ENCODE assay signal across 2 cellular contexts in the genomic region with DNA sequence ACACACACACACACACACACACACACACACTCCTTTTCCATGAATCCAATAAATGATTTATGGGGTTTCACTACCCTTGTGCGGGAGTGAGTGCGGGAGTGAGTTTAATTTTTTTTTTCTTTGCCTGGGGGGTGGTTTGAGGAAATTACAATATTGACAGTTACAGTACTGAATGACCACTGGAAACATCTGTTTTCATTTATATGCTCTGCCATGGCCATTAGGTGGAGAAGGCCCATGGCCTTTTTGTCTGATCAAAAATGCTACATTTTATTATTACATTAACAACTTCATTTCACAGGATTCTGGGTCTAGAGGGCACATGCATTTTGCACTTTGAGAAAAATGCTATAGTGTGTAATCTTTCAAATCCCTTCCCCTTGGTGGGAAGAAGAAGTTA.
TF ChIP-seq lines count a peak whose summit lies in the region.

No MANE protein-coding gene starts in this region.

TF ChIP-seq in GM23338, 12 proteins besides CTCF, POLR2A, EP300 and RAD21 (continued from another document):
- TF ChIP-seq, protein P1, sequence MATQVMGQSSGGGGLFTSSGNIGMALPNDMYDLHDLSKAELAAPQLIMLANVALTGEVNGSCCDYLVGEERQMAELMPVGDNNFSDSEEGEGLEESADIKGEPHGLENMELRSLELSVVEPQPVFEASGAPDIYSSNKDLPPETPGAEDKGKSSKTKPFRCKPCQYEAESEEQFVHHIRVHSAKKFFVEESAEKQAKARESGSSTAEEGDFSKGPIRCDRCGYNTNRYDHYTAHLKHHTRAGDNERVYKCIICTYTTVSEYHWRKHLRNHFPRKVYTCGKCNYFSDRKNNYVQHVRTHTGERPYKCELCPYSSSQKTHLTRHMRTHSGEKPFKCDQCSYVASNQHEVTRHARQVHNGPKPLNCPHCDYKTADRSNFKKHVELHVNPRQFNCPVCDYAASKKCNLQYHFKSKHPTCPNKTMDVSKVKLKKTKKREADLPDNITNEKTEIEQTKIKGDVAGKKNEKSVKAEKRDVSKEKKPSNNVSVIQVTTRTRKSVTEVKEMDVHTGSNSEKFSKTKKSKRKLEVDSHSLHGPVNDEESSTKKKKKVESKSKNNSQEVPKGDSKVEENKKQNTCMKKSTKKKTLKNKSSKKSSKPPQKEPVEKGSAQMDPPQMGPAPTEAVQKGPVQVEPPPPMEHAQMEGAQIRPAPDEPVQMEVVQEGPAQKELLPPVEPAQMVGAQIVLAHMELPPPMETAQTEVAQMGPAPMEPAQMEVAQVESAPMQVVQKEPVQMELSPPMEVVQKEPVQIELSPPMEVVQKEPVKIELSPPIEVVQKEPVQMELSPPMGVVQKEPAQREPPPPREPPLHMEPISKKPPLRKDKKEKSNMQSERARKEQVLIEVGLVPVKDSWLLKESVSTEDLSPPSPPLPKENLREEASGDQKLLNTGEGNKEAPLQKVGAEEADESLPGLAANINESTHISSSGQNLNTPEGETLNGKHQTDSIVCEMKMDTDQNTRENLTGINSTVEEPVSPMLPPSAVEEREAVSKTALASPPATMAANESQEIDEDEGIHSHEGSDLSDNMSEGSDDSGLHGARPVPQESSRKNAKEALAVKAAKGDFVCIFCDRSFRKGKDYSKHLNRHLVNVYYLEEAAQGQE (IDR thresholded peaks at IDR 0.05; ENCODE audit: unreplicated experiment) = no peak
- no peak for TF ChIP-seq ZNF331 (CRISPR knock-in tag; IDR thresholded peaks at IDR 0.05; ENCODE audit: low read depth)
- TF ChIP-seq CREB1 (CRISPR knock-in tag; IDR thresholded peaks at IDR 0.05; ENCODE audit: low read depth) = no peak
- TF ChIP-seq, protein P2, sequence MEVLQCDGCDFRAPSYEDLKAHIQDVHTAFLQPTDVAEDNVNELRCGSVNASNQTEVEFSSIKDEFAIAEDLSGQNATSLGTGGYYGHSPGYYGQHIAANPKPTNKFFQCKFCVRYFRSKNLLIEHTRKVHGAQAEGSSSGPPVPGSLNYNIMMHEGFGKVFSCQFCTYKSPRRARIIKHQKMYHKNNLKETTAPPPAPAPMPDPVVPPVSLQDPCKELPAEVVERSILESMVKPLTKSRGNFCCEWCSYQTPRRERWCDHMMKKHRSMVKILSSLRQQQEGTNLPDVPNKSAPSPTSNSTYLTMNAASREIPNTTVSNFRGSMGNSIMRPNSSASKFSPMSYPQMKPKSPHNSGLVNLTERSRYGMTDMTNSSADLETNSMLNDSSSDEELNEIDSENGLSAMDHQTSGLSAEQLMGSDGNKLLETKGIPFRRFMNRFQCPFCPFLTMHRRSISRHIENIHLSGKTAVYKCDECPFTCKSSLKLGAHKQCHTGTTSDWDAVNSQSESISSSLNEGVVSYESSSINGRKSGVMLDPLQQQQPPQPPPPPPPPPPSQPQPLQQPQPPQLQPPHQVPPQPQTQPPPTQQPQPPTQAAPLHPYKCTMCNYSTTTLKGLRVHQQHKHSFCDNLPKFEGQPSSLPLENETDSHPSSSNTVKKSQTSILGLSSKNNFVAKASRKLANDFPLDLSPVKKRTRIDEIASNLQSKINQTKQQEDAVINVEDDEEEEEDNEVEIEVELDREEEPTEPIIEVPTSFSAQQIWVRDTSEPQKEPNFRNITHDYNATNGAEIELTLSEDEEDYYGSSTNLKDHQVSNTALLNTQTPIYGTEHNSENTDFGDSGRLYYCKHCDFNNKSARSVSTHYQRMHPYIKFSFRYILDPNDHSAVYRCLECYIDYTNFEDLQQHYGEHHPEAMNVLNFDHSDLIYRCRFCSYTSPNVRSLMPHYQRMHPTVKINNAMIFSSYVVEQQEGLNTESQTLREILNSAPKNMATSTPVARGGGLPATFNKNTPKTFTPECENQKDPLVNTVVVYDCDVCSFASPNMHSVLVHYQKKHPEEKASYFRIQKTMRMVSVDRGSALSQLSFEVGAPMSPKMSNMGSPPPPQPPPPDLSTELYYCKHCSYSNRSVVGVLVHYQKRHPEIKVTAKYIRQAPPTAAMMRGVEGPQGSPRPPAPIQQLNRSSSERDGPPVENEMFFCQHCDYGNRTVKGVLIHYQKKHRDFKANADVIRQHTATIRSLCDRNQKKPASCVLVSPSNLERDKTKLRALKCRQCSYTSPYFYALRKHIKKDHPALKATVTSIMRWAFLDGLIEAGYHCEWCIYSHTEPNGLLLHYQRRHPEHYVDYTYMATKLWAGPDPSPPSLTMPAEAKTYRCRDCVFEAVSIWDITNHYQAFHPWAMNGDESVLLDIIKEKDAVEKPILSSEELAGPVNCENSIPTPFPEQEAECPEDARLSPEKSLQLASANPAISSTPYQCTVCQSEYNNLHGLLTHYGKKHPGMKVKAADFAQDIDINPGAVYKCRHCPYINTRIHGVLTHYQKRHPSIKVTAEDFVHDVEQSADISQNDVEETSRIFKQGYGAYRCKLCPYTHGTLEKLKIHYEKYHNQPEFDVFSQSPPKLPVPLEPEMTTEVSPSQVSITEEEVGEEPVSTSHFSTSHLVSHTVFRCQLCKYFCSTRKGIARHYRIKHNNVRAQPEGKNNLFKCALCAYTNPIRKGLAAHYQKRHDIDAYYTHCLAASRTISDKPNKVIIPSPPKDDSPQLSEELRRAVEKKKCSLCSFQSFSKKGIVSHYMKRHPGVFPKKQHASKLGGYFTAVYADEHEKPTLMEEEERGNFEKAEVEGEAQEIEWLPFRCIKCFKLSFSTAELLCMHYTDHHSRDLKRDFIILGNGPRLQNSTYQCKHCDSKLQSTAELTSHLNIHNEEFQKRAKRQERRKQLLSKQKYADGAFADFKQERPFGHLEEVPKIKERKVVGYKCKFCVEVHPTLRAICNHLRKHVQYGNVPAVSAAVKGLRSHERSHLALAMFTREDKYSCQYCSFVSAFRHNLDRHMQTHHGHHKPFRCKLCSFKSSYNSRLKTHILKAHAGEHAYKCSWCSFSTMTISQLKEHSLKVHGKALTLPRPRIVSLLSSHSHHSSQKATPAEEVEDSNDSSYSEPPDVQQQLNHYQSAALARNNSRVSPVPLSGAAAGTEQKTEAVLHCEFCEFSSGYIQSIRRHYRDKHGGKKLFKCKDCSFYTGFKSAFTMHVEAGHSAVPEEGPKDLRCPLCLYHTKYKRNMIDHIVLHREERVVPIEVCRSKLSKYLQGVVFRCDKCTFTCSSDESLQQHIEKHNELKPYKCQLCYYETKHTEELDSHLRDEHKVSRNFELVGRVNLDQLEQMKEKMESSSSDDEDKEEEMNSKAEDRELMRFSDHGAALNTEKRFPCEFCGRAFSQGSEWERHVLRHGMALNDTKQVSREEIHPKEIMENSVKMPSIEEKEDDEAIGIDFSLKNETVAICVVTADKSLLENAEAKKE (CRISPR knock-in tag; IDR thresholded peaks at IDR 0.05) = no peak
- TF ChIP-seq JUNB (IDR thresholded peaks at IDR 0.05; ENCODE audit: unreplicated experiment) = no peak
- no peak for TF ChIP-seq NANOG (IDR thresholded peaks at IDR 0.05; ENCODE audit: borderline replicate concordance)
- TF ChIP-seq EZH2phosphoT487 (IDR thresholded peaks at IDR 0.05; ENCODE audit: unreplicated experiment) = no peak
- TF ChIP-seq POLR2AphosphoS5 (IDR thresholded peaks at IDR 0.05; ENCODE audit: low read depth) = no peak
- no peak for TF ChIP-seq ZNF114 (CRISPR knock-in tag; IDR thresholded peaks at IDR 0.05)

TF ChIP-seq in SK-N-SH, 30 proteins besides CTCF, POLR2A, EP300 and RAD21 (continued from another document):
- TF ChIP-seq MXI1 (IDR thresholded peaks at IDR 0.05; ENCODE audit: low read depth, low read length) (peak; percentile 56; the same call in 1 of the 2 replicates), RCOR1 (IDR thresholded peaks at IDR 0.05; ENCODE audit: low read length) (peak; percentile 41), NFIC (IDR thresholded peaks at IDR 0.05; ENCODE audit: borderline replicate concordance) (no peak), TCF12 (IDR thresholded peaks at IDR 0.05) (peak; percentile 75), RFX5 (IDR thresholded peaks at IDR 0.05; ENCODE audit: low read length) (no peak)
